ENCODE assay signal across 8 cellular contexts in the genomic region with DNA sequence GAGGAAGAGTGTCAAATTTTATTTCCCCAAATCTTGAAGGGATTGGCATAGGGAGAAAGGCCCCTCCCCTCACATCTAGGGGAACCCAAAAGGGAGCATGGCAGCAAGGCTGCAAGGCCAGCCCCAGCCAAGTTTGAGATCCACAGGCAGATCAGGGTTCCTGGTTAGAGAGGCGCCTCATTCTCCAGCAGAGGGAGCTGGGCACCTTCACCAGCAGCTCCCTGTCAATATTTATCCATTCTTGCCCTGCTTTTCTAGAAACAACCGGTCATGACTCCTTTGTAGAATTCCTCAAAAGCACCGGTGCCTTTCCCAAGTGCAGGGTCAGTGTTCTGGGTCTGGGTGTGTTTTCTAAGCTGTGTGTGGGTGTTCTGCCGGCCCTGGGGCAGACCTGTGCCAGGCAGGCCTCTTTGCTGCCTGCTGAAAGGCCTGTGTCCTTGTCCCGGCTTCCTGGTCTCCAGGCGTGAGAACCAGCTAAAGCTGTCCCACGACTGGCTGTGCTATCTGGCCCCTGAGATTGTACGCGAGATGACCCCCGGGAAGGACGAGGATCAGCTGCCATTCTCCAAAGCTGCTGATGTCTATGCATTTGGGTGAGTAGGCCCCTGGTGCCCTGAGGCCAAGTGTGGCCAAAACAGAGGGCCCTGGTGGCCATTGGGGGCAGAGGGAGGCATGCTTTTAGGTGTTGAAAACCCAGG. TPM values are rescaled to one million over a fixed set of nuclear protein-coding genes. Genes with fewer than 3 reads are reported as not detected.
DNase-seq lines count a peak whose midpoint lies in the region; ATAC-seq, FAIRE-seq and TF ChIP-seq lines count a peak whose summit lies in the region.

No MANE protein-coding gene starts in this region.

- in situ Hi-C loops in SK-MEL-5 (cut with HindIII; ENCODE audit: low pct_unique_long_range_greater_than_20kb, low sequenced_read_pairs), result no loop called here

- no peak for TF ChIP-seq POLR2A in A549 (IDR thresholded peaks at IDR 0.05; ENCODE audit: low read length)

- peak; percentile 82 to 88 for ATAC-seq in A549
- ATAC-seq in GM21619 (IDR thresholded peaks at IDR 0.05; ENCODE audit: unreplicated experiment), result no peak
- no peak for ATAC-seq in GM18909 (IDR thresholded peaks at IDR 0.05; ENCODE audit: poor library complexity, unreplicated experiment)

- no peak overlapping the region for H3K4me2 ChIP-seq in A549

- no peak for TF ChIP-seq EP300 in A549 (IDR thresholded peaks at IDR 0.05)

- CTCF ChIA-PET in A549 (lab: Yijun Ruan, JAX), result interaction anchor here (0.8 to 25.7 kb wide), 19 partner anchors 7 to 373 kb away, joined by 3 to 575 read pairs (median 5); no protein-coding TSS in a partner anchor

- 85% methylated on average over 10 of the region's 11 CpGs for WGBS in A549 (ENCODE audit: missing lambda C conversion rate)

- POLR2A ChIA-PET in A549 (lab: Yijun Ruan, JAX), result no interaction called here

- H3K4me3 ChIP-seq in A549 (no peak overlapping the region), fibroblast of the aortic adventitia (ENCODE audit: low read depth, low read length) (no peak overlapping the region)

- peaks cover 10% of the 10 kb centered on the region for H3K4me1 ChIP-seq in A549

- intact Hi-C loops in posterior cingulate gyrus (cut with DNase I), result loop anchor here (10.0 kb wide), 1 partner anchor 145 kb away; no protein-coding TSS in a partner anchor

- H3K27ac ChIP-seq in A549, result no peak overlapping the region

- no peak for FAIRE-seq in A549 (lab: Jason Lieb, UNC)

- TF ChIP-seq CTCF in A549 (IDR thresholded peaks at IDR 0.05), result peak; percentile 44
- TF ChIP-seq CTCF in GM12873 (IDR thresholded peaks at IDR 0.05; ENCODE audit: insufficient read depth, low read depth, low read length, missing control alignments), result peak; percentile 69
- peak; percentile 58 for TF ChIP-seq CTCF in fibroblast of the aortic adventitia (IDR thresholded peaks at IDR 0.05; ENCODE audit: insufficient read depth, low read length)

- no peaks in the 10 kb centered on the region for H3K9me3 ChIP-seq in A549

- DNase-seq in A549 (ENCODE audit: low read depth in 1 of 2, low spot score in 1 of 2) (peak; percentile 46 to 53), SK-MEL-5 (ENCODE audit: low read depth, low spot score) (peak; percentile 61), fibroblast of the aortic adventitia (ENCODE audit: low read depth) (peak; percentile 46), posterior cingulate gyrus (peak in 9 of 10 donors; percentile 35 to 94 (median 64)), OCI-M2 (lab: John Stamatoyannopoulos, UW; ENCODE audit: unreplicated experiment) (no peak)

- peak; percentile 46 to 70 for TF ChIP-seq RAD21 in A549 (conservative IDR thresholded peaks at IDR 0.05 in 1 of 2, IDR thresholded peaks at IDR 0.05 in 1 of 2)

TF ChIP-seq in A549, 52 proteins besides CTCF, POLR2A, EP300 and RAD21:
- TF ChIP-seq SMC3 (IDR thresholded peaks at IDR 0.05), result peak; percentile 42; the same call in 2 of the 3 replicates
- TF ChIP-seq HDAC2 (IDR thresholded peaks at IDR 0.05), result no peak
TF ChIP-seq in A549: peak in this region for 1.

RNA-seq across cellular contexts. Expression of a gene that starts 21.2 kb away (rescaled TPM):
- polyA plus RNA-seq in A549 (2011; rRNA removed), result 1.2 and 1.8 TPM in 2 replicates
- polyA plus RNA-seq in A549 (2012; cell fraction: cytosol; rRNA removed), result 0.86 and 1.0 TPM in 2 replicates
- polyA plus RNA-seq in A549 (2012; cell fraction: nucleus; rRNA removed), result 6.1 and 6.7 TPM in 2 replicates
- 1.3 to 1.6 TPM (median 1.5 TPM) in 3 replicates for polyA plus RNA-seq in A549 (2017; fragmentation: RNase III; extraction: RNeasy Plus Mini Kit Qiagen cat#74134 plus additional on column Dnase treatment)
- 2.7 and 4.3 TPM in 2 replicates for polyA minus RNA-seq in A549 (2011; rRNA and poly(A)+ RNA removed)
- total RNA-seq in SK-MEL-5 (2014; rRNA removed; shearing (Covaris generic)), result not detected in 2 replicates
- polyA plus RNA-seq in SK-MEL-5 (2015; cell fraction: cytosol; rRNA removed), result 0.40 and 0.42 TPM in 2 replicates
- 0.51 and 0.91 TPM in 2 replicates for polyA plus RNA-seq in SK-MEL-5 (2015; cell fraction: nucleus; rRNA removed)
- 0.90 and 5.4 TPM in 2 replicates for total RNA-seq in fibroblast of the aortic adventitia (ENCODE audit: low replicate concordance)

Comparison
In these comparisons a context has a peak if more than half of its experiments do, and no peak if none do; other contexts are left out.
1. ATAC-seq: peak in A549 (2 of 2); none in GM21619 (single experiment) and GM18909 (single experiment).
2. Peak in every context shown above with its lines, with median percentiles within 50 percentile points of each other: CTCF ChIP-seq.